Comparison of ENCODE assay signal across 8 cellular contexts in the genomic region with DNA sequence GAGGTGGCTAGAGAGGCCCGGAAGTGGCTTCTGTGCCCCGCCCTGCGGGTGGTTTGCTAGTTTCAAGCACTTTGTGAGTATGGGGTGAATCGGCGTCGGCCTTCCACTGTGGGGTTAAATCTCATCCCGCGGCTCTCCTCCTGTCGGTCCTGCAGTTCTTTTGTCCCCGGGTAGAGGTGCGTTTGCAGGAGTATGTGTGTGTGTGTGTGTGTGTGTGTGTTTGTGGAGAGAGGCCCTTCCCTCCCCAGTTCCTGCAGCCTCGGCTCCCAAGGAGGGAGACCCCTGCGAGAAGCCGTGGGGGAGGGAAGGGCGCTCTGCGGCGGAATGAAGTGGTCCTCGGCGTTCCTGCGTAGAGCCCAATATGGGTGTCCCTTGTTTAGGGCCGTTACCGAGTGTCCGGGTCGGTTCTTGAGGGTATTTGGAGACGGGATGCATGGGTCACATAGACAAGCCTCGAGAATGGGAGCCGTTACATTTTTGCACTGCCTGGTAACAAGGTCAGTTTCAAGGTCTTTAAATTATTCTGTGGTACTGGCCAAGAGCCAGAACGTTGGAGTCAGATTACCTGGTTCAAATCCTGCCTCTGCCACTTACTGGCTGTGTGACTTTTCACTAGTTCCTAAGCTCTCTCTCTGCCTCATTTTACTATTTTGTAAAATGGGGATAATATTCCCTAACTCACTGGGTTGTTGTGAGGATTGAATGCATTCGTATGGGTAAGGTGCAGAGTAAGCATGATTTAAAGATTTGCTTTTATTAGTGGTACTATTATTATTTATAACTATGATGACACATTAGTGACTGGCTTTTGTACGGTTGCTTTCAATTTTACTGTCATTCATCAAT. TPM values are rescaled to one million over a fixed set of nuclear protein-coding genes. Genes with fewer than 3 reads are reported as not detected.
A peak's percentile ranks its signal among the peaks of the same experiment; 100 is the strongest.
DNase-seq lines count a peak whose midpoint lies in the region; ATAC-seq and TF ChIP-seq lines count a peak whose summit lies in the region.

A gene (plus strand): TSS at position 56 of the 846 bp plus-strand sequence. CDS start 9,640 bp downstream, outside the sequence.

- TF ChIP-seq CTCF in endodermal cell (conservative IDR thresholded peaks at IDR 0.05), result no peak

- H3K9me3 ChIP-seq in endodermal cell (ENCODE audit: control insufficient read depth, low read length) (peaks cover 18% of the 10 kb centered on the region), mesodermal cell (ENCODE audit: control insufficient read depth, low read length) (no peaks in the 10 kb centered on the region)

- H3K36me3 Mint-ChIP-seq in activated CD8-positive, alpha-beta memory T cell treated with anti-CD3 and anti-CD28 coated beads, Interleukin-2, amount 10 ng/mL, durations not matched to agents 7 days and 5 days, result peaks cover 6% of the 10 kb centered on the region
- peaks cover 13% of the 10 kb centered on the region for H3K36me3 Mint-ChIP-seq in endodermal cell (ENCODE audit: low read depth)

- peaks cover 8% of the 10 kb centered on the region for H3K36me3 ChIP-seq in endodermal cell (ENCODE audit: control insufficient read depth, insufficient read depth, low read length)
- peaks cover 11% of the 10 kb centered on the region for H3K36me3 ChIP-seq in mesodermal cell (ENCODE audit: control insufficient read depth, insufficient read depth, low read length)

- no peaks in the 10 kb centered on the region for H3K9me3 Mint-ChIP-seq in activated CD8-positive, alpha-beta memory T cell treated with anti-CD3 and anti-CD28 coated beads, Interleukin-2, amount 10 ng/mL, durations not matched to agents 7 days and 5 days (ENCODE audit: low read depth)
- H3K9me3 Mint-ChIP-seq in endodermal cell, result peaks cover 4% of the 10 kb centered on the region

- H3K9ac ChIP-seq in endodermal cell (ENCODE audit: extremely low read depth, low read length, poor library complexity, severe bottlenecking), result peak within 1 kb of the TSS; percentile 72

- peak within 1 kb of the TSS; percentile 95 for H3K4me3 Mint-ChIP-seq in activated CD8-positive, alpha-beta memory T cell treated with anti-CD3 and anti-CD28 coated beads, Interleukin-2, amount 10 ng/mL, durations not matched to agents 7 days and 5 days
- H3K4me3 Mint-ChIP-seq in endodermal cell, result peak within 1 kb of the TSS; percentile 98

- WGBS in endodermal cell (ENCODE audit: insufficient coverage in 1 of 2, insufficient read length in 1 of 2), 2 experiments, result 1 to 2% methylated on average over 8 to 29 of the region's 30 CpGs
- WGBS in mesodermal cell (ENCODE audit: insufficient coverage in 2 of 2), 2 experiments, result 0 to 1% methylated on average over 23 to 24 of the region's 30 CpGs

- H3K27ac Mint-ChIP-seq in activated CD8-positive, alpha-beta memory T cell treated with anti-CD3 and anti-CD28 coated beads, Interleukin-2, amount 10 ng/mL, durations not matched to agents 7 days and 5 days, result peak within 1 kb of the TSS; percentile 96
- peak within 1 kb of the TSS; percentile 95 for H3K27ac Mint-ChIP-seq in endodermal cell

- H3K27me3 ChIP-seq in endodermal cell (ENCODE audit: control insufficient read depth, insufficient read depth, low read length, poor library complexity, severe bottlenecking), result peaks cover 8% of the 10 kb centered on the region

- ATAC-seq in GM19438 (IDR thresholded peaks at IDR 0.05; ENCODE audit: low read depth, unreplicated experiment), result peak; percentile 95
- peak; percentile 95 for ATAC-seq in HG03565 (IDR thresholded peaks at IDR 0.05; ENCODE audit: unreplicated experiment)
- ATAC-seq in activated CD8-positive, alpha-beta memory T cell treated with anti-CD3 and anti-CD28 coated beads, Interleukin-2, amount 10 ng/mL, durations not matched to agents 7 days and 5 days, result peak; percentile 100

- H3K4me1 Mint-ChIP-seq in activated CD8-positive, alpha-beta memory T cell treated with anti-CD3 and anti-CD28 coated beads, Interleukin-2, amount 10 ng/mL, durations not matched to agents 7 days and 5 days, result peaks cover 24% of the 10 kb centered on the region
- peaks cover 17% of the 10 kb centered on the region for H3K4me1 Mint-ChIP-seq in endodermal cell

- H3K4me3 ChIP-seq in endodermal cell (ENCODE audit: low read length), result peak within 1 kb of the TSS; percentile 98
- H3K4me3 ChIP-seq in mesodermal cell (ENCODE audit: extremely low read depth, insufficient read depth, low read length, poor library complexity, severe bottlenecking), result peak within 1 kb of the TSS; percentile 69

- H3K27ac ChIP-seq in endodermal cell (ENCODE audit: low read depth, low read length), result no peak within 1 kb of the TSS
- H3K27ac ChIP-seq in mesodermal cell (ENCODE audit: low read depth, low read length, severe bottlenecking), result peak within 1 kb of the TSS; percentile 66

- peaks cover 23% of the 10 kb centered on the region for H3K27me3 Mint-ChIP-seq in activated CD8-positive, alpha-beta memory T cell treated with anti-CD3 and anti-CD28 coated beads, Interleukin-2, amount 10 ng/mL, durations not matched to agents 7 days and 5 days
- peaks cover 17% of the 10 kb centered on the region for H3K27me3 Mint-ChIP-seq in endodermal cell (ENCODE audit: insufficient read depth)

- DNase-seq in COLO668 (lab: John Stamatoyannopoulos, UW; ENCODE audit: unreplicated experiment) (peak; percentile 78), NOMO-1 treated with dmso at 0.1 percent for 144 hours (lab: John Stamatoyannopoulos, UW; ENCODE audit: unreplicated experiment) (peak; percentile 74), endodermal cell (peak; percentile 94)
- peak; percentile 95 for DNase-seq in activated CD8-positive, alpha-beta memory T cell treated with anti-CD3 and anti-CD28 coated beads, Interleukin-2, amount 10 ng/mL, durations not matched to agents 7 days and 5 days
- DNase-seq in stimulated activated CD8-positive, alpha-beta memory T cell treated with anti-CD3 and anti-CD28 coated beads, Interleukin-15, amount 100 ng/mL, for 4 hours (ENCODE audit: low read depth in 2 of 2), result peak; percentile 74 to 78

- CTCF ChIA-PET in activated CD8-positive, alpha-beta memory T cell treated with anti-CD3 and anti-CD28 coated beads, Interleukin-2, amount 10 ng/mL, durations not matched to agents 7 days and 5 days (lab: Charles Lee), result interaction anchor here (1.0 to 1.7 kb wide), 3 partner anchors 14 to 214 kb away, joined by 3 to 4 read pairs (median 3); a partner anchor contains a TSS

- H3K4me1 ChIP-seq in endodermal cell (ENCODE audit: control insufficient read depth, insufficient read depth, low read length) (no peaks in the 10 kb centered on the region), mesodermal cell (ENCODE audit: control insufficient read depth, insufficient read depth, low read length, poor library complexity, severe bottlenecking) (no peaks in the 10 kb centered on the region)

RNA-seq across cellular contexts. Expression of the gene that starts here (rescaled TPM):
- 1 to 10 TPM; 4.1 to 5.5 TPM for total RNA-seq in activated CD8-positive, alpha-beta memory T cell treated with anti-CD3 and anti-CD28 coated beads, Interleukin-2, amount 10 ng/mL, durations not matched to agents 7 days and 5 days
- 10 to 100 TPM; 10.1 to 11.4 TPM for total RNA-seq in endodermal cell
- 8.2 TPM for polyA plus RNA-seq in endodermal cell (2013, experiment 1 of 2)
- 6.0 TPM for polyA plus RNA-seq in endodermal cell (2013, experiment 2 of 2)
- 5.6 TPM for polyA plus RNA-seq in mesodermal cell (2013, experiment 1 of 2)
- 6.8 TPM for polyA plus RNA-seq in mesodermal cell (2013, experiment 2 of 2)
